ENCODE assay signal across 1 cellular context in the genomic region with DNA sequence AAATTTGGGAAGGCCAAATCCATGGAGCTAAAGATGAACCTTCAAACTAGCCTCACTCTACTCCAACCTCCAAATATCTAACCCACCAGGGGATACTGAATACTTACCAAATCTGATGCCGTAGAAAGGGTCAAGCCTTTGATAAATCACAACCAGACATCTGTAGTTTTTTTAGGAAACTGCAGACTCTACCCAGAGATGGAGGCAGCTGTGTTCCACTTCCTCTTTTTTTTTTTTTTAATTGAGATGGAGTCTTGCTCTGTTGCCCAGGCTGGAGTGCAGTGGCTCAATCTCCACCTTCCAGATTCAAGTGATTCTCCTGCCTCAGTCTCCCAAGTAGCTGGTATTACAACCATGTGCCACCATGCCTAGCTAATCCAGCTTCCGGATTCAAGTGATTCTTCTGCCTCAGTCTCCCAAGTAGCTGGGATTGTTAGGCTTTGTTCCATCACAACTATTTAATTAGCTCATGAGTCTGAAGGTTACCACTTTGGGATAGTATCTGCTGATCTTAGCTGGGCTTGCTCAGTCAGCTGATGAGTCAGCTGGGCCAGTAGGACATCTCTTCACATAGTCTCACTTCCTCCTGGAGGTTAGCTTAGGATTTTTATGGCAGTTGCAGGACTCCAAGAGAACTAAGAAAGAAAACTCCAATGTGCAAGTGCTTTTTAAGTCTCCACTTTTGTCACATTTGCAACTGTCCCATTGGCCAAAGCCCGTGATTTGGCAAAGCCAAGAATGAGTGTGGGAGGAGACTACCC.
TF ChIP-seq lines count a peak whose summit lies in the region.

No MANE protein-coding gene starts in this region.

TF ChIP-seq in GM12878, 131 proteins besides CTCF, POLR2A, EP300 and RAD21:
- no peak for TF ChIP-seq CHD1 (IDR thresholded peaks at IDR 0.05; ENCODE audit: low read depth, low read length)
- no peak for TF ChIP-seq ZNF217 (IDR thresholded peaks at IDR 0.05)
- no peak for TF ChIP-seq MTA3 (IDR thresholded peaks at IDR 0.05; ENCODE audit: borderline replicate concordance, low read length)
- TF ChIP-seq KDM1A (IDR thresholded peaks at IDR 0.05; ENCODE audit: borderline replicate concordance), result no peak
- TF ChIP-seq RB1 (IDR thresholded peaks at IDR 0.05; ENCODE audit: borderline replicate concordance), result no peak
- TF ChIP-seq MYB (IDR thresholded peaks at IDR 0.05; ENCODE audit: borderline replicate concordance, low read depth, low read length), result no peak
- no peak for TF ChIP-seq HDGF (IDR thresholded peaks at IDR 0.05)
- no peak for TF ChIP-seq POLR2AphosphoS5 (IDR thresholded peaks at IDR 0.05; ENCODE audit: low read length)
- TF ChIP-seq SREBF1 (IDR thresholded peaks at IDR 0.05; ENCODE audit: low read length), result no peak
- TF ChIP-seq CBX5 (IDR thresholded peaks at IDR 0.05; ENCODE audit: low read depth), result no peak
- no peak for TF ChIP-seq JUND (IDR thresholded peaks at IDR 0.05; ENCODE audit: low read depth, low read length)
- no peak for TF ChIP-seq POLR2AphosphoS2 (IDR thresholded peaks at IDR 0.05; ENCODE audit: low read depth, low read length)
- no peak for TF ChIP-seq JUNB (IDR thresholded peaks at IDR 0.05)
- TF ChIP-seq SUZ12 (IDR thresholded peaks at IDR 0.05; ENCODE audit: unreplicated experiment), result no peak
- peak; percentile 44; the same call in 1 of the 2 replicates for TF ChIP-seq RAD51 (IDR thresholded peaks at IDR 0.05)
- TF ChIP-seq, protein P1, sequence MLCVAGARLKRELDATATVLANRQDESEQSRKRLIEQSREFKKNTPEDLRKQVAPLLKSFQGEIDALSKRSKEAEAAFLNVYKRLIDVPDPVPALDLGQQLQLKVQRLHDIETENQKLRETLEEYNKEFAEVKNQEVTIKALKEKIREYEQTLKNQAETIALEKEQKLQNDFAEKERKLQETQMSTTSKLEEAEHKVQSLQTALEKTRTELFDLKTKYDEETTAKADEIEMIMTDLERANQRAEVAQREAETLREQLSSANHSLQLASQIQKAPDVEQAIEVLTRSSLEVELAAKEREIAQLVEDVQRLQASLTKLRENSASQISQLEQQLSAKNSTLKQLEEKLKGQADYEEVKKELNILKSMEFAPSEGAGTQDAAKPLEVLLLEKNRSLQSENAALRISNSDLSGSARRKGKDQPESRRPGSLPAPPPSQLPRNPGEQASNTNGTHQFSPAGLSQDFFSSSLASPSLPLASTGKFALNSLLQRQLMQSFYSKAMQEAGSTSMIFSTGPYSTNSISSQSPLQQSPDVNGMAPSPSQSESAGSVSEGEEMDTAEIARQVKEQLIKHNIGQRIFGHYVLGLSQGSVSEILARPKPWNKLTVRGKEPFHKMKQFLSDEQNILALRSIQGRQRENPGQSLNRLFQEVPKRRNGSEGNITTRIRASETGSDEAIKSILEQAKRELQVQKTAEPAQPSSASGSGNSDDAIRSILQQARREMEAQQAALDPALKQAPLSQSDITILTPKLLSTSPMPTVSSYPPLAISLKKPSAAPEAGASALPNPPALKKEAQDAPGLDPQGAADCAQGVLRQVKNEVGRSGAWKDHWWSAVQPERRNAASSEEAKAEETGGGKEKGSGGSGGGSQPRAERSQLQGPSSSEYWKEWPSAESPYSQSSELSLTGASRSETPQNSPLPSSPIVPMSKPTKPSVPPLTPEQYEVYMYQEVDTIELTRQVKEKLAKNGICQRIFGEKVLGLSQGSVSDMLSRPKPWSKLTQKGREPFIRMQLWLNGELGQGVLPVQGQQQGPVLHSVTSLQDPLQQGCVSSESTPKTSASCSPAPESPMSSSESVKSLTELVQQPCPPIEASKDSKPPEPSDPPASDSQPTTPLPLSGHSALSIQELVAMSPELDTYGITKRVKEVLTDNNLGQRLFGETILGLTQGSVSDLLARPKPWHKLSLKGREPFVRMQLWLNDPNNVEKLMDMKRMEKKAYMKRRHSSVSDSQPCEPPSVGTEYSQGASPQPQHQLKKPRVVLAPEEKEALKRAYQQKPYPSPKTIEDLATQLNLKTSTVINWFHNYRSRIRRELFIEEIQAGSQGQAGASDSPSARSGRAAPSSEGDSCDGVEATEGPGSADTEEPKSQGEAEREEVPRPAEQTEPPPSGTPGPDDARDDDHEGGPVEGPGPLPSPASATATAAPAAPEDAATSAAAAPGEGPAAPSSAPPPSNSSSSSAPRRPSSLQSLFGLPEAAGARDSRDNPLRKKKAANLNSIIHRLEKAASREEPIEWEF (IDR thresholded peaks at IDR 0.05; ENCODE audit: insufficient replicate concordance, low read depth, low read length), result no peak
- TF ChIP-seq, protein P2, sequence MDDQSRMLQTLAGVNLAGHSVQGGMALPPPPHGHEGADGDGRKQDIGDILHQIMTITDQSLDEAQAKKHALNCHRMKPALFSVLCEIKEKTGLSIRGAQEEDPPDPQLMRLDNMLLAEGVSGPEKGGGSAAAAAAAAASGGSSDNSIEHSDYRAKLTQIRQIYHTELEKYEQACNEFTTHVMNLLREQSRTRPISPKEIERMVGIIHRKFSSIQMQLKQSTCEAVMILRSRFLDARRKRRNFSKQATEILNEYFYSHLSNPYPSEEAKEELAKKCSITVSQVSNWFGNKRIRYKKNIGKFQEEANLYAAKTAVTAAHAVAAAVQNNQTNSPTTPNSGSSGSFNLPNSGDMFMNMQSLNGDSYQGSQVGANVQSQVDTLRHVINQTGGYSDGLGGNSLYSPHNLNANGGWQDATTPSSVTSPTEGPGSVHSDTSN (IDR thresholded peaks at IDR 0.05; ENCODE audit: insufficient replicate concordance, low read depth, low read length), result no peak
- no peak for TF ChIP-seq MYC (IDR thresholded peaks at IDR 0.05; ENCODE audit: insufficient read depth, insufficient read length, insufficient replicate concordance, low read length, severe bottlenecking)
- TF ChIP-seq ZNF274 (IDR thresholded peaks at IDR 0.05; ENCODE audit: insufficient read depth, insufficient read length), result no peak
- TF ChIP-seq, protein P3, sequence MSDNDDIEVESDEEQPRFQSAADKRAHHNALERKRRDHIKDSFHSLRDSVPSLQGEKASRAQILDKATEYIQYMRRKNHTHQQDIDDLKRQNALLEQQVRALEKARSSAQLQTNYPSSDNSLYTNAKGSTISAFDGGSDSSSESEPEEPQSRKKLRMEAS (IDR thresholded peaks at IDR 0.05; ENCODE audit: low read depth, low read length), result no peak
- peak; percentile 75 for TF ChIP-seq SPI1 (IDR thresholded peaks at IDR 0.05; ENCODE audit: borderline replicate concordance, insufficient read depth, low read depth, low read length)
- TF ChIP-seq RFX5 (IDR thresholded peaks at IDR 0.05; ENCODE audit: low read depth, low read length), result no peak
- TF ChIP-seq, protein P4, sequence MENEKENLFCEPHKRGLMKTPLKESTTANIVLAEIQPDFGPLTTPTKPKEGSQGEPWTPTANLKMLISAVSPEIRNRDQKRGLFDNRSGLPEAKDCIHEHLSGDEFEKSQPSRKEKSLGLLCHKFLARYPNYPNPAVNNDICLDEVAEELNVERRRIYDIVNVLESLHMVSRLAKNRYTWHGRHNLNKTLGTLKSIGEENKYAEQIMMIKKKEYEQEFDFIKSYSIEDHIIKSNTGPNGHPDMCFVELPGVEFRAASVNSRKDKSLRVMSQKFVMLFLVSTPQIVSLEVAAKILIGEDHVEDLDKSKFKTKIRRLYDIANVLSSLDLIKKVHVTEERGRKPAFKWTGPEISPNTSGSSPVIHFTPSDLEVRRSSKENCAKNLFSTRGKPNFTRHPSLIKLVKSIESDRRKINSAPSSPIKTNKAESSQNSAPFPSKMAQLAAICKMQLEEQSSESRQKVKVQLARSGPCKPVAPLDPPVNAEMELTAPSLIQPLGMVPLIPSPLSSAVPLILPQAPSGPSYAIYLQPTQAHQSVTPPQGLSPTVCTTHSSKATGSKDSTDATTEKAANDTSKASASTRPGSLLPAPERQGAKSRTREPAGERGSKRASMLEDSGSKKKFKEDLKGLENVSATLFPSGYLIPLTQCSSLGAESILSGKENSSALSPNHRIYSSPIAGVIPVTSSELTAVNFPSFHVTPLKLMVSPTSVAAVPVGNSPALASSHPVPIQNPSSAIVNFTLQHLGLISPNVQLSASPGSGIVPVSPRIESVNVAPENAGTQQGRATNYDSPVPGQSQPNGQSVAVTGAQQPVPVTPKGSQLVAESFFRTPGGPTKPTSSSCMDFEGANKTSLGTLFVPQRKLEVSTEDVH (IDR thresholded peaks at IDR 0.05; ENCODE audit: low read depth, partially characterized antibody), result no peak
- 0 out of 2 replicates have a peak, but pooled peaks have one; percentile 22 for TF ChIP-seq TCF12 (IDR thresholded peaks at IDR 0.05; ENCODE audit: low read depth, low read length)
